1 cellular context compared by ENCODE assay signal in genomic region chr1:174892016-174892415, GRCh38.
TF ChIP-seq lines count a peak whose summit lies in the region.

No MANE protein-coding gene starts in this region.

TF ChIP-seq in HepG2, 621 proteins besides CTCF, POLR2A, EP300 and RAD21 (continued from another document):
- TF ChIP-seq ZNF687 (CRISPR knock-in tag; IDR thresholded peaks at IDR 0.05), result 0 out of 2 replicates have a peak, but pooled peaks have one; percentile 8
TF ChIP-seq in HepG2: peak in this region for 1.
